In genomic region chr12:124195226-124195938, GRCh38 we compare ENCODE assay signal across 15 cellular contexts.
A peak's percentile ranks its signal among the peaks of the same experiment; 100 is the strongest.
DNase-seq lines count a peak whose midpoint lies in the region; TF ChIP-seq lines count a peak whose summit lies in the region.
"Had no signal": no experiment of that assay in that cellular context is flagged by ENCODE, and none has a peak within 500 bp of the region (broad histone marks: within the 10 kb centered on the region; RNA-seq: fewer than 3 reads in every experiment).

No MANE protein-coding gene starts in this region.

- H3K36me3 Mint-ChIP-seq in progenitor cell of endocrine pancreas (ENCODE audit: insufficient read depth): peaks cover 2% of the 10 kb centered on the region
- H3K36me3 Mint-ChIP-seq: CD8-positive, alpha-beta memory T cell had no signal

- peak overlapping the region; percentile 92 for H3K27ac Mint-ChIP-seq in progenitor cell of endocrine pancreas
- H3K27ac Mint-ChIP-seq: CD8-positive, alpha-beta memory T cell had no signal

- no peak for TF ChIP-seq CTCF in VCaP (conservative IDR thresholded peaks at IDR 0.05)
- no peak for TF ChIP-seq CTCF in progenitor cell of endocrine pancreas (IDR thresholded peaks at IDR 0.05; ENCODE audit: unreplicated experiment)

- peaks cover 11% of the 10 kb centered on the region for H3K9me3 Mint-ChIP-seq in progenitor cell of endocrine pancreas (ENCODE audit: low read depth)

- H3K27me3 Mint-ChIP-seq in progenitor cell of endocrine pancreas: no peaks in the 10 kb centered on the region

- peak; percentile 34 for DNase-seq in COLO668 (lab: John Stamatoyannopoulos, UW; ENCODE audit: unreplicated experiment)
- DNase-seq in kidney tubule cell (ENCODE audit: low spot score): peak; percentile 49
- DNase-seq in progenitor cell of endocrine pancreas (ENCODE audit: low spot score, unreplicated experiment): no peak
- no peak for DNase-seq in T-helper 2 cell
- DNase-seq in NCI-H1092 (lab: John Stamatoyannopoulos, UW): no peak
- no peak for DNase-seq in activated gamma-delta T cell (lab: John Stamatoyannopoulos, UW)
- DNase-seq: CD8-positive, alpha-beta memory T cell; DMS 273 treated with DMSO at 0.1 percent for 48 hours; H9; NCI-H1417 treated with DMSO at 0.1 percent for 48 hours; NCI-H2029 treated with DMSO at 0.1 percent for 48 hours; NCI-H510A treated with DMSO at 0.1 percent for 48 hours; RPMI8226; SJCRH30 had no signal

- peaks cover 35% of the 10 kb centered on the region for H3K4me1 Mint-ChIP-seq in progenitor cell of endocrine pancreas (ENCODE audit: low read depth)
- H3K4me1 Mint-ChIP-seq: CD8-positive, alpha-beta memory T cell had no signal

- H3K4me3 Mint-ChIP-seq in progenitor cell of endocrine pancreas (ENCODE audit: low read depth): no peak overlapping the region
- H3K4me3 Mint-ChIP-seq: CD8-positive, alpha-beta memory T cell; H9 had no signal

- peak overlapping the region; percentile 62 for H3K27ac ChIP-seq in VCaP
- H3K27ac ChIP-seq: SJCRH30 had no signal

Comparison
In these comparisons a context has a peak if more than half of its experiments do, and no peak if none do; other contexts are left out.
1. DNase-seq: peak in COLO668 (single experiment) and kidney tubule cell (single experiment); none in progenitor cell of endocrine pancreas (single experiment), T-helper 2 cell (0 of 5), NCI-H1092 (single experiment) and activated gamma-delta T cell (single experiment).